25 cellular contexts compared by ENCODE assay signal in the genomic region with DNA sequence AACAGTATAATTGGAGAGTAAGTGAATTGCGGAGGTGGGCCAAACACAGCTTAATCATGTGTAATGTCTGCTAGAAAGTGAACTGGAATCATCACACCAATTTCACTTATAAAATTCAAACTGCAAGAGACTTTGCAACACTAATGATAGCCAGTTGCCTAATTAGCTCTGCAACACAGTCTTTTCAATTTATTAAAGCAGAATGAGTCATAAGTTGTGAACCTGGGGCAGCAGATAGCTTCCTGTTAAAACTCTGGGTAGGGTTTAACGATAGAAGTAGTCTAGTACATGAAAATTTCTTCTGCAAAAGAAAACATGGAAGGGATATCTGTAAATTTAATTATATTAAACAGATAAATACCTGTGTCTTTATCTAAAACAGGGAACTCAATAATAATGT.
DNase-seq lines count a peak whose midpoint lies in the region; ATAC-seq and TF ChIP-seq lines count a peak whose summit lies in the region.
"Had no signal": no experiment of that assay in that cellular context is flagged by ENCODE, and none has a peak within 500 bp of the region (broad histone marks: within the 10 kb centered on the region; RNA-seq: fewer than 3 reads in every experiment).

No MANE protein-coding gene starts in this region.

- no peak overlapping the region for H3K27ac Mint-ChIP-seq in stimulated activated effector memory CD8-positive, alpha-beta T cell treated with anti-CD3 and anti-CD28 coated beads, Interleukin-12 subunit alpha, Interleukin-12 subunit beta, amount 100 ng/mL, for 72 hours
- H3K27ac Mint-ChIP-seq: CD4-positive, CD25-positive, alpha-beta regulatory T cell; HFFc6; T-cell had no signal

- no peaks in the 10 kb centered on the region for H3K4me1 Mint-ChIP-seq in stimulated activated effector memory CD8-positive, alpha-beta T cell treated with anti-CD3 and anti-CD28 coated beads, Interleukin-12 subunit alpha, Interleukin-12 subunit beta, amount 100 ng/mL, for 72 hours
- H3K4me1 Mint-ChIP-seq: CD4-positive, CD25-positive, alpha-beta regulatory T cell; T-cell had no signal

- H3K9me3 ChIP-seq in tibial artery, result no peaks in the 10 kb centered on the region
- H3K9me3 ChIP-seq: A549, BE2C, Peyer's patch, SJCRH30 had no signal

- H3K36me3 ChIP-seq in tibial artery, result no peaks in the 10 kb centered on the region
- H3K36me3 ChIP-seq: BE2C, Peyer's patch, SJCRH30 had no signal

- DNase-seq in A172 (ENCODE audit: low spot score) (peak; percentile 16), EH (ENCODE audit: low read depth) (peak; percentile 9), astrocyte of the hippocampus (ENCODE audit: low read depth, low spot score) (peak; percentile 11), fibroblast of villous mesenchyme (ENCODE audit: low read depth) (peak; percentile 1), tibial artery (no peak)
- DNase-seq in stimulated activated CD4-positive, alpha-beta T cell treated with anti-CD3 and anti-CD28 coated beads, Interleukin-4, amount 100 ng/mL, for 24 hours, result no peak
- DNase-seq in stimulated activated effector memory CD8-positive, alpha-beta T cell treated with anti-CD3 and anti-CD28 coated beads, Interleukin-12 subunit alpha, Interleukin-12 subunit beta, amount 100 ng/mL, for 72 hours (ENCODE audit: low spot score in 2 of 2), result no peak
- DNase-seq: BE2C; CD4-positive, CD25-positive, alpha-beta regulatory T cell; COR-L47; DND-41; H7; HFFc6; NCI-H1092 treated with DMSO at 0.1 percent for 48 hours; NCI-H146; NCI-H2029; NCI-H226; NCI-H510A treated with DMSO at 0.1 percent for 48 hours; NCI-H748 treated with DMSO at 0.1 percent for 48 hours; Peyer's patch; SJCRH30; T-cell had no signal

- no peaks in the 10 kb centered on the region for H3K27me3 ChIP-seq in tibial artery
- H3K27me3 ChIP-seq: BE2C, Peyer's patch, SJCRH30 had no signal

- no peak overlapping the region for H3K27ac ChIP-seq in tibial artery
- H3K27ac ChIP-seq: A549, Peyer's patch, SJCRH30 had no signal

- intact Hi-C loops in tibial artery (cut with DNase I; ENCODE audit: low total_unique reads), result no loop called here

- H3K4me3 ChIP-seq in fibroblast of villous mesenchyme (ENCODE audit: low read depth, low read length), result no peak overlapping the region
- H3K4me3 ChIP-seq in tibial artery, result no peak overlapping the region
- H3K4me3 ChIP-seq: A549, K562, Peyer's patch, SJCRH30 had no signal

- no peak for TF ChIP-seq CTCF in fibroblast of villous mesenchyme (IDR thresholded peaks at IDR 0.05; ENCODE audit: insufficient read depth, low read depth, low read length)
- no peak for TF ChIP-seq CTCF in tibial artery (IDR thresholded peaks at IDR 0.05)

- no peaks in the 10 kb centered on the region for H3K9me3 Mint-ChIP-seq in stimulated activated effector memory CD8-positive, alpha-beta T cell treated with anti-CD3 and anti-CD28 coated beads, Interleukin-12 subunit alpha, Interleukin-12 subunit beta, amount 100 ng/mL, for 72 hours
- H3K9me3 Mint-ChIP-seq: T-cell had no signal

- H3K4me3 Mint-ChIP-seq in stimulated activated effector memory CD8-positive, alpha-beta T cell treated with anti-CD3 and anti-CD28 coated beads, Interleukin-12 subunit alpha, Interleukin-12 subunit beta, amount 100 ng/mL, for 72 hours, result no peak overlapping the region
- H3K4me3 Mint-ChIP-seq: CD4-positive, CD25-positive, alpha-beta regulatory T cell; HFFc6; T-cell had no signal

- ATAC-seq in stimulated activated effector memory CD8-positive, alpha-beta T cell treated with anti-CD3 and anti-CD28 coated beads, Interleukin-12 subunit alpha, Interleukin-12 subunit beta, amount 100 ng/mL, for 72 hours, result no peak
- ATAC-seq: A549, HepG2, K562, T-cell had no signal

- no peaks in the 10 kb centered on the region for H3K4me1 ChIP-seq in tibial artery
- H3K4me1 ChIP-seq: A549, BE2C, Peyer's patch, SJCRH30 had no signal

- no peaks in the 10 kb centered on the region for H3K36me3 Mint-ChIP-seq in stimulated activated effector memory CD8-positive, alpha-beta T cell treated with anti-CD3 and anti-CD28 coated beads, Interleukin-12 subunit alpha, Interleukin-12 subunit beta, amount 100 ng/mL, for 72 hours
- H3K36me3 Mint-ChIP-seq: CD4-positive, CD25-positive, alpha-beta regulatory T cell; T-cell had no signal

Comparison
In these comparisons a context has a peak if more than half of its experiments do, and no peak if none do; other contexts are left out.
1. DNase-seq: peak in A172 (single experiment), EH (single experiment), astrocyte of the hippocampus (single experiment) and fibroblast of villous mesenchyme (single experiment); none in stimulated activated CD4-positive, alpha-beta T cell treated with anti-CD3 and anti-CD28 coated beads, Interleukin-4, amount 100 ng/mL, for 24 hours (single experiment), tibial artery (0 of 2) and stimulated activated effector memory CD8-positive, alpha-beta T cell treated with anti-CD3 and anti-CD28 coated beads, Interleukin-12 subunit alpha, Interleukin-12 subunit beta, amount 100 ng/mL, for 72 hours (0 of 2).